ENCODE assay signal across 8 cellular contexts in the genomic region with DNA sequence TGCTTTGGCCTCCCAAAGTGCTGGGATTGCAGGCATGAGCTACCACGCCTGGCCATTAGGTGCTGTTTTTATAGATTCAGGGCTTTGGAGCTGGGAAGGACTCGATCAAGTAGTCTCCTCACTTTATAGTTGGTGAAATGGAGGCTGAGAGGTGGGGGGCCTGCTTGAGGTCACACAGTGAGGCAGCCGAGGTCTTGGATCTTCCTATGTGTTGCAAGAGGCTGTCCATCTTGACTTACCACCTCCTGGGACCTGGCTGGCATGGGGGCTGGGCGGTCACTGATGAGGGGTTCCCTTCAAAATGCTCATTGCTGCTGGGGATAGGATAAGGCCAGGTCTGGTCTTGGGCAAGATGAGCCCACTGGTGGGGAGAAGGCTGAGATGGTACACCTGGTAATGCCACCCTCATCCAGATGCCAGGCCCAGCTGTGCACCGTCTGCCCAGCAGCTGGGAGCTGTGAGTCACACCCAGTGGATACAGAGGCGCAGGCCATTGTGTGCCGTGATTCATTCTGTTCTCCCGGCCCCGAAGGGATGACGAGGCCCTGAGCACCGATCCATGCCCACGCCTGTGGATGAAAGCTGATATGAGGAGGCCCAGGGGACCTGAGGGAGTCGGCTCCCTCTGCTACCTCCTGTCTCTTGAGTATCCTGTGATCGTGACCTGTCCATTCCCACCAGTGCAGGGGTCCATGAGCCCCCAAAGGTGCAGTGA. TPM values are rescaled to one million over a fixed set of nuclear protein-coding genes. Genes with fewer than 3 reads are reported as not detected.
DNase-seq lines count a peak whose midpoint lies in the region; ATAC-seq and TF ChIP-seq lines count a peak whose summit lies in the region.

No MANE protein-coding gene starts in this region.

- H3K27me3 Mint-ChIP-seq in WTC11 (ENCODE audit: low read depth) (no peaks in the 10 kb centered on the region), T-cell (no peaks in the 10 kb centered on the region)

- no peaks in the 10 kb centered on the region for H3K9me3 Mint-ChIP-seq in WTC11
- H3K9me3 Mint-ChIP-seq in T-cell, result no peaks in the 10 kb centered on the region

- H3K36me3 Mint-ChIP-seq in WTC11 (no peaks in the 10 kb centered on the region; the same call in 1 of the 2 replicates), T-cell (no peaks in the 10 kb centered on the region)

- H3K9me3 ChIP-seq in left ventricle myocardium inferior (replicated peaks), result no peaks in the 10 kb centered on the region

- H3K36me3 ChIP-seq in left ventricle myocardium inferior, result no peaks in the 10 kb centered on the region

- TF ChIP-seq POLR2A in erythroblast (IDR thresholded peaks at IDR 0.05; ENCODE audit: low read length), result no peak

- peaks cover 64% of the 10 kb centered on the region for H3K4me1 Mint-ChIP-seq in WTC11
- H3K4me1 Mint-ChIP-seq in T-cell, result no peaks in the 10 kb centered on the region

- DNase-seq in ELR (ENCODE audit: low read depth) (peak; percentile 98), WTC11 (ENCODE audit: low spot score) (no peak), left ventricle myocardium inferior (peak; percentile 55), skeletal muscle cell (ENCODE audit: low read depth) (peak; percentile 83), T-cell (no peak), SIG-M5 treated with dmso at 0.1 percent for 504 hours (lab: John Stamatoyannopoulos, UW; ENCODE audit: unreplicated experiment) (no peak), erythroblast (lab: John Stamatoyannopoulos, UW) (no peak)

- TF ChIP-seq CTCF in WTC11 (IDR thresholded peaks at IDR 0.05) (no peak), left ventricle myocardium inferior (IDR thresholded peaks at IDR 0.05; ENCODE audit: borderline replicate concordance) (no peak)

- intact Hi-C loops in left ventricle myocardium inferior (cut with micrococcal nuclease), result no loop called here

- H3K4me3 Mint-ChIP-seq in WTC11, result no peak overlapping the region
- H3K4me3 Mint-ChIP-seq in T-cell, result no peak overlapping the region

- H3K27ac Mint-ChIP-seq in WTC11, result peak overlapping the region; percentile 92
- no peak overlapping the region for H3K27ac Mint-ChIP-seq in T-cell

- H3K27me3 ChIP-seq in left ventricle myocardium inferior (ENCODE audit: low read depth), result no peaks in the 10 kb centered on the region

- peaks cover 79% of the 10 kb centered on the region for H3K4me1 ChIP-seq in left ventricle myocardium inferior

- CTCF ChIA-PET in WTC11 (lab: Charles Lee) (interaction anchor here (0.7 to 3.2 kb wide), 15 partner anchors 8 to 203 kb away, joined by 3 to 24 read pairs (median 4); a partner anchor contains a TSS), T-cell (lab: Charles Lee) (no interaction called here)

- POLR2A ChIA-PET in WTC11 (lab: Charles Lee) (interaction anchor here (0.7 to 1.1 kb wide), 3 partner anchors 11 to 33 kb away, joined by 3 read pairs; no protein-coding TSS in a partner anchor), T-cell (lab: Charles Lee) (no interaction called here)

- H3K4me3 ChIP-seq in left ventricle myocardium inferior, result no peak overlapping the region
- H3K4me3 ChIP-seq in skeletal muscle cell (ENCODE audit: low read depth, low read length), result peak overlapping the region; percentile 20

- H3K27ac ChIP-seq in left ventricle myocardium inferior (replicated peaks), result peak overlapping the region; percentile 90

- no peak for ATAC-seq in WTC11
- no peak for ATAC-seq in T-cell (replicated peaks in 1 of 4)
- no peak for ATAC-seq in HG03432 (IDR thresholded peaks at IDR 0.05; ENCODE audit: unreplicated experiment)

TF ChIP-seq in WTC11, 78 proteins besides CTCF, POLR2A, EP300 and RAD21 (continues in another document):
- TF ChIP-seq, protein P1, sequence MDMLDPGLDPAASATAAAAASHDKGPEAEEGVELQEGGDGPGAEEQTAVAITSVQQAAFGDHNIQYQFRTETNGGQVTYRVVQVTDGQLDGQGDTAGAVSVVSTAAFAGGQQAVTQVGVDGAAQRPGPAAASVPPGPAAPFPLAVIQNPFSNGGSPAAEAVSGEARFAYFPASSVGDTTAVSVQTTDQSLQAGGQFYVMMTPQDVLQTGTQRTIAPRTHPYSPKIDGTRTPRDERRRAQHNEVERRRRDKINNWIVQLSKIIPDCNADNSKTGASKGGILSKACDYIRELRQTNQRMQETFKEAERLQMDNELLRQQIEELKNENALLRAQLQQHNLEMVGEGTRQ (CRISPR knock-in tag; IDR thresholded peaks at IDR 0.05), result no peak
- TF ChIP-seq, protein P2, sequence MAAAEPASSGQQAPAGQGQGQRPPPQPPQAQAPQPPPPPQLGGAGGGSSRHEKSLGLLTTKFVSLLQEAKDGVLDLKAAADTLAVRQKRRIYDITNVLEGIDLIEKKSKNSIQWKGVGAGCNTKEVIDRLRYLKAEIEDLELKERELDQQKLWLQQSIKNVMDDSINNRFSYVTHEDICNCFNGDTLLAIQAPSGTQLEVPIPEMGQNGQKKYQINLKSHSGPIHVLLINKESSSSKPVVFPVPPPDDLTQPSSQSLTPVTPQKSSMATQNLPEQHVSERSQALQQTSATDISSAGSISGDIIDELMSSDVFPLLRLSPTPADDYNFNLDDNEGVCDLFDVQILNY (CRISPR knock-in tag; IDR thresholded peaks at IDR 0.05), result no peak
- TF ChIP-seq, protein P3, sequence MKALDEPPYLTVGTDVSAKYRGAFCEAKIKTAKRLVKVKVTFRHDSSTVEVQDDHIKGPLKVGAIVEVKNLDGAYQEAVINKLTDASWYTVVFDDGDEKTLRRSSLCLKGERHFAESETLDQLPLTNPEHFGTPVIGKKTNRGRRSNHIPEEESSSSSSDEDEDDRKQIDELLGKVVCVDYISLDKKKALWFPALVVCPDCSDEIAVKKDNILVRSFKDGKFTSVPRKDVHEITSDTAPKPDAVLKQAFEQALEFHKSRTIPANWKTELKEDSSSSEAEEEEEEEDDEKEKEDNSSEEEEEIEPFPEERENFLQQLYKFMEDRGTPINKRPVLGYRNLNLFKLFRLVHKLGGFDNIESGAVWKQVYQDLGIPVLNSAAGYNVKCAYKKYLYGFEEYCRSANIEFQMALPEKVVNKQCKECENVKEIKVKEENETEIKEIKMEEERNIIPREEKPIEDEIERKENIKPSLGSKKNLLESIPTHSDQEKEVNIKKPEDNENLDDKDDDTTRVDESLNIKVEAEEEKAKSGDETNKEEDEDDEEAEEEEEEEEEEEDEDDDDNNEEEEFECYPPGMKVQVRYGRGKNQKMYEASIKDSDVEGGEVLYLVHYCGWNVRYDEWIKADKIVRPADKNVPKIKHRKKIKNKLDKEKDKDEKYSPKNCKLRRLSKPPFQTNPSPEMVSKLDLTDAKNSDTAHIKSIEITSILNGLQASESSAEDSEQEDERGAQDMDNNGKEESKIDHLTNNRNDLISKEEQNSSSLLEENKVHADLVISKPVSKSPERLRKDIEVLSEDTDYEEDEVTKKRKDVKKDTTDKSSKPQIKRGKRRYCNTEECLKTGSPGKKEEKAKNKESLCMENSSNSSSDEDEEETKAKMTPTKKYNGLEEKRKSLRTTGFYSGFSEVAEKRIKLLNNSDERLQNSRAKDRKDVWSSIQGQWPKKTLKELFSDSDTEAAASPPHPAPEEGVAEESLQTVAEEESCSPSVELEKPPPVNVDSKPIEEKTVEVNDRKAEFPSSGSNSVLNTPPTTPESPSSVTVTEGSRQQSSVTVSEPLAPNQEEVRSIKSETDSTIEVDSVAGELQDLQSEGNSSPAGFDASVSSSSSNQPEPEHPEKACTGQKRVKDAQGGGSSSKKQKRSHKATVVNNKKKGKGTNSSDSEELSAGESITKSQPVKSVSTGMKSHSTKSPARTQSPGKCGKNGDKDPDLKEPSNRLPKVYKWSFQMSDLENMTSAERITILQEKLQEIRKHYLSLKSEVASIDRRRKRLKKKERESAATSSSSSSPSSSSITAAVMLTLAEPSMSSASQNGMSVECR (CRISPR knock-in tag; IDR thresholded peaks at IDR 0.05; ENCODE audit: borderline replicate concordance), result no peak
- TF ChIP-seq, protein P4, sequence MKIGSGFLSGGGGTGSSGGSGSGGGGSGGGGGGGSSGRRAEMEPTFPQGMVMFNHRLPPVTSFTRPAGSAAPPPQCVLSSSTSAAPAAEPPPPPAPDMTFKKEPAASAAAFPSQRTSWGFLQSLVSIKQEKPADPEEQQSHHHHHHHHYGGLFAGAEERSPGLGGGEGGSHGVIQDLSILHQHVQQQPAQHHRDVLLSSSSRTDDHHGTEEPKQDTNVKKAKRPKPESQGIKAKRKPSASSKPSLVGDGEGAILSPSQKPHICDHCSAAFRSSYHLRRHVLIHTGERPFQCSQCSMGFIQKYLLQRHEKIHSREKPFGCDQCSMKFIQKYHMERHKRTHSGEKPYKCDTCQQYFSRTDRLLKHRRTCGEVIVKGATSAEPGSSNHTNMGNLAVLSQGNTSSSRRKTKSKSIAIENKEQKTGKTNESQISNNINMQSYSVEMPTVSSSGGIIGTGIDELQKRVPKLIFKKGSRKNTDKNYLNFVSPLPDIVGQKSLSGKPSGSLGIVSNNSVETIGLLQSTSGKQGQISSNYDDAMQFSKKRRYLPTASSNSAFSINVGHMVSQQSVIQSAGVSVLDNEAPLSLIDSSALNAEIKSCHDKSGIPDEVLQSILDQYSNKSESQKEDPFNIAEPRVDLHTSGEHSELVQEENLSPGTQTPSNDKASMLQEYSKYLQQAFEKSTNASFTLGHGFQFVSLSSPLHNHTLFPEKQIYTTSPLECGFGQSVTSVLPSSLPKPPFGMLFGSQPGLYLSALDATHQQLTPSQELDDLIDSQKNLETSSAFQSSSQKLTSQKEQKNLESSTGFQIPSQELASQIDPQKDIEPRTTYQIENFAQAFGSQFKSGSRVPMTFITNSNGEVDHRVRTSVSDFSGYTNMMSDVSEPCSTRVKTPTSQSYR (CRISPR knock-in tag; IDR thresholded peaks at IDR 0.05), result no peak
- TF ChIP-seq, protein P5, sequence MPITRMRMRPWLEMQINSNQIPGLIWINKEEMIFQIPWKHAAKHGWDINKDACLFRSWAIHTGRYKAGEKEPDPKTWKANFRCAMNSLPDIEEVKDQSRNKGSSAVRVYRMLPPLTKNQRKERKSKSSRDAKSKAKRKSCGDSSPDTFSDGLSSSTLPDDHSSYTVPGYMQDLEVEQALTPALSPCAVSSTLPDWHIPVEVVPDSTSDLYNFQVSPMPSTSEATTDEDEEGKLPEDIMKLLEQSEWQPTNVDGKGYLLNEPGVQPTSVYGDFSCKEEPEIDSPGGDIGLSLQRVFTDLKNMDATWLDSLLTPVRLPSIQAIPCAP (CRISPR knock-in tag; IDR thresholded peaks at IDR 0.05), result no peak

RNA-seq across cellular contexts. Expression of a gene that starts 10.5 kb away (rescaled TPM):
- total RNA-seq in WTC11 (2021) (58.1 to 69.9 TPM (median 61.5 TPM) in 3 replicates), left ventricle myocardium inferior (58.9 TPM), T-cell (1 to 10 TPM in 3 of 5 donors, under 1 TPM in 2; 0.83 to 2.0 (median 1.2) TPM)

RNA-seq across cellular contexts. Expression of a gene that starts 47.9 kb away (rescaled TPM):
- total RNA-seq in WTC11 (2021) (2,564 to 2,814 TPM (median 2,812 TPM) in 3 replicates), left ventricle myocardium inferior (1,202 TPM), T-cell (1,000 to 10,000 TPM; 4,124 to 5,450 (median 5,009) TPM)

Comparison
In these comparisons a context has a peak if more than half of its experiments do, and no peak if none do; other contexts are left out.
1. DNase-seq: peak in ELR (single experiment), left ventricle myocardium inferior (single experiment) and skeletal muscle cell (single experiment); none in WTC11 (single experiment), T-cell (0 of 34), SIG-M5 treated with dmso at 0.1 percent for 504 hours (single experiment) and erythroblast (0 of 2).
2. RNA of a gene that starts 10.5 kb away (total RNA-seq): 58.1 to 69.9 TPM in WTC11 and 58.9 TPM in left ventricle myocardium inferior (single experiment); 0.83 to 2.0 TPM in T-cell; every median in the first group is over 10 times any median in the second.